In the genomic region with DNA sequence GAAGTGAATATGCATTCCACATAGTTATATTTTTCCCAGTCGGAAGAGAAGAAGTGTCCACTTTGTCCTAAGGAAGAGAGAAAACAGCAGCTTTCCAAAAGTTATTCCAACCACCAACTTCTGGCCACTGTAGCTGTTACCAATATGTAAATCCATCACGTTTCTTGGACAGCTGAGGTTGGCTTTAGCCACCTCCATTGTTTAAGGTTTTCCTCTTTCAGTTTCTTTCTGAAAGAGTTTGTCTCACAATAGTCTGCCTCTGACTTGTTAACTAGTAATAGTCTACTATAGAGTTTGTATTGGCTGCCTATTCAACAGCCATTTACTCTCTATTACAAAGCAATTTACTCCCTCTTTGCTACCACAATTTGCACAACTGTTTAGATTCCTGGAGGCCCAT, we compare ENCODE assay signal across 19 cellular contexts.
DNase-seq lines count a peak whose midpoint lies in the region; ATAC-seq, FAIRE-seq and TF ChIP-seq lines count a peak whose summit lies in the region.
"Had no signal": no experiment of that assay in that cellular context is flagged by ENCODE, and none has a peak within 500 bp of the region (broad histone marks: within the 10 kb centered on the region; RNA-seq: fewer than 3 reads in every experiment).

No MANE protein-coding gene starts in this region.

- peak; percentile 31 for FAIRE-seq in GM12878 (lab: Jason Lieb, UNC)
- FAIRE-seq: GM12891 had no signal

- no peak overlapping the region for H3K4me2 ChIP-seq in GM12878 (ENCODE audit: control insufficient read depth, insufficient read depth)
- H3K4me2 ChIP-seq: BLaER1 treated with 17β-estradiol and CSF1 and Interleukin-3, amounts not matched to agents 10 nM and 100 nM had no signal

- 14% methylated on average over 2 of the region's 2 CpGs for WGBS in GM12878 (ENCODE audit: insufficient coverage, insufficient replicate concordance, low lambda C conversion rate, missing lambda C conversion rate)

- in situ Hi-C loops in GM12878 (cut with MboI), result no loop called here

- H3K9me3 ChIP-seq in GM12878 (replicated peaks; ENCODE audit: control insufficient read depth, insufficient read depth, low read length), result no peaks in the 10 kb centered on the region
- H3K9me3 ChIP-seq in colonic mucosa, result no peaks in the 10 kb centered on the region

- intact Hi-C loops in GM12878 (cut with micrococcal nuclease; ENCODE audit: unreplicated experiment), result no loop called here
- intact Hi-C loops in colonic mucosa (cut with DNase I), result no loop called here

- SMC1A ChIA-PET in GM12878 (lab: Charles Lee; ENCODE audit: uncharacterized antibody, unreplicated experiment), result no interaction called here

- no TSS peak for BruUV-seq in GM12878 (replicated peaks; lab: Mats Ljungman, UMichigan)

- no peak overlapping the region for H3K9ac ChIP-seq in GM12878 (ENCODE audit: control insufficient read depth, insufficient read depth, low read length)
- no peak overlapping the region for H3K9ac ChIP-seq in colonic mucosa (ENCODE audit: low read depth in 2 of 2, low read length in 2 of 2)
- H3K9ac ChIP-seq: BLaER1 treated with 17β-estradiol and CSF1 and Interleukin-3, amounts not matched to agents 10 nM and 100 nM had no signal

- H3K79me2 ChIP-seq in GM12878 (ENCODE audit: control insufficient read depth, insufficient read depth, low read length), result no peaks in the 10 kb centered on the region

- TF ChIP-seq RAD21 in GM12878 (IDR thresholded peaks at IDR 0.05; ENCODE audit: insufficient read depth, low read depth, low read length), result no peak

- H3K27me3 ChIP-seq in GM12878 (replicated peaks in 1 of 2; ENCODE audit: control insufficient read depth in 2 of 2, insufficient read depth in 2 of 2, low read length in 1 of 2) (no peaks in the 10 kb centered on the region), colonic mucosa (no peaks in the 10 kb centered on the region)
- H3K27me3 ChIP-seq: BLaER1 treated with 17β-estradiol and CSF1 and Interleukin-3, amounts not matched to agents 10 nM and 100 nM had no signal

- no peak for TF ChIP-seq POLR2A in GM12878 (IDR thresholded peaks at IDR 0.05; ENCODE audit: low read depth, low read length)

- no peak for TF ChIP-seq EP300 in GM12878 (IDR thresholded peaks at IDR 0.05; ENCODE audit: borderline replicate concordance in 1 of 2, control insufficient read depth in 1 of 2, low read depth in 2 of 2, low read length in 2 of 2)

- H3K4me1 ChIP-seq in GM12878 (ENCODE audit: control insufficient read depth, insufficient read depth, low read length), result no peaks in the 10 kb centered on the region
- H3K4me1 ChIP-seq in colonic mucosa, result no peaks in the 10 kb centered on the region
- H3K4me1 ChIP-seq: BLaER1 treated with 17β-estradiol and CSF1 and Interleukin-3, amounts not matched to agents 10 nM and 100 nM had no signal

- H3K27ac ChIP-seq in GM12878 (ENCODE audit: control insufficient read depth, insufficient read depth), result no peak overlapping the region
- no peak overlapping the region for H3K27ac ChIP-seq in colonic mucosa
- H3K27ac ChIP-seq: BLaER1 treated with 17β-estradiol and CSF1 and Interleukin-3, amounts not matched to agents 10 nM and 100 nM had no signal

- H3K36me3 ChIP-seq in GM12878 (ENCODE audit: control insufficient read depth in 2 of 2, insufficient read depth in 2 of 2, low read length in 1 of 2) (no peaks in the 10 kb centered on the region), colonic mucosa (no peaks in the 10 kb centered on the region)
- H3K36me3 ChIP-seq: BLaER1 treated with 17β-estradiol and CSF1 and Interleukin-3, amounts not matched to agents 10 nM and 100 nM had no signal

- no peaks in the 10 kb centered on the region for H4K20me1 ChIP-seq in GM12878 (ENCODE audit: control insufficient read depth, insufficient read depth)
- H4K20me1 ChIP-seq: BLaER1 treated with 17β-estradiol and CSF1 and Interleukin-3, amounts not matched to agents 10 nM and 100 nM had no signal

- CTCF ChIA-PET in GM12878 (lab: Yijun Ruan, JAX), result no interaction called here

- H3K4me3 ChIP-seq in GM12878, result no peak overlapping the region
- H3K4me3 ChIP-seq in colonic mucosa, result no peak overlapping the region
- H3K4me3 ChIP-seq: BLaER1 treated with 17β-estradiol and CSF1 and Interleukin-3, amounts not matched to agents 10 nM and 100 nM had no signal

- RAD21 ChIA-PET in GM12878 (lab: Charles Lee; ENCODE audit: unreplicated experiment), result no interaction called here

- ATAC-seq in GM18511 (IDR thresholded peaks at IDR 0.05; ENCODE audit: unreplicated experiment), result peak; percentile 62
- ATAC-seq in GM19463 (IDR thresholded peaks at IDR 0.05; ENCODE audit: unreplicated experiment), result peak; percentile 52
- ATAC-seq in HG03175 (IDR thresholded peaks at IDR 0.05; ENCODE audit: unreplicated experiment), result peak; percentile 58
- ATAC-seq in GM12878, result peak; percentile 71
- ATAC-seq in HG03439 (IDR thresholded peaks at IDR 0.05; ENCODE audit: unreplicated experiment), result no peak

- no peak for TF ChIP-seq CTCF in GM12878 (IDR thresholded peaks at IDR 0.05 in 2 of 3, conservative IDR thresholded peaks at IDR 0.05 in 1 of 3; ENCODE audit: control insufficient read depth in 2 of 3, extremely low read depth in 1 of 3, insufficient read depth in 1 of 3, low read depth in 3 of 3, low read length in 3 of 3)
- TF ChIP-seq CTCF in colonic mucosa (IDR thresholded peaks at IDR 0.05), result no peak

- POLR2A ChIA-PET in GM12878 (lab: Charles Lee), result no interaction called here

- DNase-seq in GM12878 (ENCODE audit: low read depth, low spot score) (no peak), GM03348 (ENCODE audit: low spot score) (no peak), colonic mucosa (no peak), HCEC 1CT (no peak)
- DNase-seq: 8988T; AML-193; Calu3; CD4-positive, CD25-positive, alpha-beta regulatory T cell; DMS 273 treated with DMSO at 0.1 percent for 48 hours; H7; IMR-90; Kasumi-1; KBM-7 had no signal

- H2AFZ ChIP-seq in GM12878 (ENCODE audit: control insufficient read depth, low read depth, low read length), result no peak overlapping the region

TF ChIP-seq in GM12878, 131 proteins besides CTCF, POLR2A, EP300 and RAD21:
- TF ChIP-seq BHLHE40 (IDR thresholded peaks at IDR 0.05; ENCODE audit: borderline replicate concordance in 1 of 2, low read depth in 2 of 2, low read length in 1 of 2), result peak; percentile 71 to 78
- TF ChIP-seq, protein P1, sequence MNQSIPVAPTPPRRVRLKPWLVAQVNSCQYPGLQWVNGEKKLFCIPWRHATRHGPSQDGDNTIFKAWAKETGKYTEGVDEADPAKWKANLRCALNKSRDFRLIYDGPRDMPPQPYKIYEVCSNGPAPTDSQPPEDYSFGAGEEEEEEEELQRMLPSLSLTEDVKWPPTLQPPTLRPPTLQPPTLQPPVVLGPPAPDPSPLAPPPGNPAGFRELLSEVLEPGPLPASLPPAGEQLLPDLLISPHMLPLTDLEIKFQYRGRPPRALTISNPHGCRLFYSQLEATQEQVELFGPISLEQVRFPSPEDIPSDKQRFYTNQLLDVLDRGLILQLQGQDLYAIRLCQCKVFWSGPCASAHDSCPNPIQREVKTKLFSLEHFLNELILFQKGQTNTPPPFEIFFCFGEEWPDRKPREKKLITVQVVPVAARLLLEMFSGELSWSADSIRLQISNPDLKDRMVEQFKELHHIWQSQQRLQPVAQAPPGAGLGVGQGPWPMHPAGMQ (IDR thresholded peaks at IDR 0.05; ENCODE audit: borderline replicate concordance), result no peak
